In genomic region chr18:49813321-49814146, GRCh38 we compare ENCODE assay signal across 8 cellular contexts. TPM values are rescaled to one million over a fixed set of nuclear protein-coding genes. Genes with fewer than 3 reads are reported as not detected.
A peak's percentile ranks its signal among the peaks of the same experiment; 100 is the strongest.
DNase-seq lines count a peak whose midpoint lies in the region; ATAC-seq and TF ChIP-seq lines count a peak whose summit lies in the region.

TSS of gene ACAA2 (minus strand) at chr18:49813533. CDS start at chr18:49813484, 49 bp downstream.

- TF ChIP-seq CTCF in fibroblast of lung (conservative IDR thresholded peaks at IDR 0.05 in 1 of 2, IDR thresholded peaks at IDR 0.05 in 1 of 2; ENCODE audit: low read depth in 1 of 2, low read length in 2 of 2) = no peak
- no peak for TF ChIP-seq CTCF in natural killer cell (IDR thresholded peaks at IDR 0.05)

- H3K4me3 Mint-ChIP-seq in natural killer cell = peak within 1 kb of the TSS; percentile 99

- peaks cover 82 to 83% of the 10 kb centered on the region in 2 donors for H3K4me1 Mint-ChIP-seq in natural killer cell

- H4K20me1 ChIP-seq in fibroblast of lung (ENCODE audit: control insufficient read depth, extremely low read depth, insufficient read depth, low read length) = no peaks in the 10 kb centered on the region

- H3K79me2 ChIP-seq in fibroblast of lung (ENCODE audit: control insufficient read depth, insufficient read depth, low read length) = no peaks in the 10 kb centered on the region

- H3K4me2 ChIP-seq in fibroblast of lung (ENCODE audit: extremely low read depth, insufficient read depth, low read length) = peak within 1 kb of the TSS; percentile 86

- peak within 1 kb of the TSS; percentile 91 for H2AFZ ChIP-seq in fibroblast of lung (ENCODE audit: low read length)

- peak within 1 kb of the TSS; percentile 88 for H3K9ac ChIP-seq in fibroblast of lung (ENCODE audit: insufficient read depth, low read length)

- peak within 1 kb of the TSS; percentile 77 to 99 for H3K27ac Mint-ChIP-seq in natural killer cell

- H3K27me3 Mint-ChIP-seq in natural killer cell (ENCODE audit: low read depth in 2 of 2) = no peaks in the 10 kb centered on the region

- H3K36me3 Mint-ChIP-seq in natural killer cell = peaks cover 18% of the 10 kb centered on the region

- H3K9me3 Mint-ChIP-seq in natural killer cell = peaks cover 0 to 2% of the 10 kb centered on the region in 2 donors

- no peaks in the 10 kb centered on the region for H3K27me3 ChIP-seq in fibroblast of lung (ENCODE audit: control insufficient read depth, insufficient read depth, low read length)

- H3K36me3 ChIP-seq in fibroblast of lung (ENCODE audit: control insufficient read depth, insufficient read depth, low read length) = no peaks in the 10 kb centered on the region

- intact Hi-C loops in natural killer cell (cut with micrococcal nuclease) = loop anchor here (2.0 to 10.0 kb wide), 5 partner anchors 29 to 979 kb away; partner anchors contain the start of genes C18orf32 and MBD1

- peak within 1 kb of the TSS; percentile 77 to 98 (median 92) for H3K4me3 ChIP-seq in fibroblast of lung (replicated peaks in 1 of 4; ENCODE audit: control extremely low read depth in 1 of 4, insufficient read depth in 1 of 4, low read depth in 3 of 4, low read length in 4 of 4)

- H3K4me1 ChIP-seq in fibroblast of lung (ENCODE audit: control insufficient read depth, extremely low read depth, insufficient read depth, low read length) = peaks cover 2% of the 10 kb centered on the region

- DNase-seq in DMS79 treated with DMSO at 0.1 percent for 48 hours (lab: John Stamatoyannopoulos, UW) (peak; percentile 93), KG1 (lab: John Stamatoyannopoulos, UW) (peak; percentile 48), RPMI8226 (peak; percentile 95), fibroblast of lung (ENCODE audit: low read depth in 2 of 2) (peak; percentile 81 to 93), natural killer cell (peak; percentile 83)
- peak; percentile 60 to 74 for DNase-seq in activated T-helper 1 cell treated with anti-CD3 and anti-CD28 coated beads, Interleukin-2, amount 50 U/mL, for 16 hours (ENCODE audit: low read depth in 1 of 2, low spot score in 1 of 2)
- peak; percentile 91 for DNase-seq in stimulated activated naive CD8-positive, alpha-beta T cell treated with anti-CD3 and anti-CD28 coated beads, Interleukin-15, Interleukin-2, amounts not matched to agents 100 U/mL and 50 U/mL, for 24 hours

- no peaks in the 10 kb centered on the region for H3K9me3 ChIP-seq in fibroblast of lung (ENCODE audit: control insufficient read depth, insufficient read depth, low read depth, low read length)

- peak; percentile 85 for ATAC-seq in GM21737 (IDR thresholded peaks at IDR 0.05; ENCODE audit: unreplicated experiment)
- peak; percentile 77 to 90 (median 83) for ATAC-seq in natural killer cell
- peak; percentile 92 for ATAC-seq in stimulated activated naive CD8-positive, alpha-beta T cell treated with anti-CD3 and anti-CD28 coated beads, Interleukin-15, Interleukin-2, amounts not matched to agents 100 U/mL and 50 U/mL, for 24 hours

- H3K27ac ChIP-seq in fibroblast of lung (ENCODE audit: insufficient read depth, low read length) = peak within 1 kb of the TSS; percentile 91

RNA-seq across cellular contexts. Expression of gene ACAA2, which starts in this region (rescaled TPM):
- total RNA-seq in fibroblast of lung (38.5 and 51.6 TPM in 2 replicates), natural killer cell (10 to 100 TPM; 47.0 to 71.7 (median 59.2) TPM)
- polyA plus RNA-seq in fibroblast of lung = 21.2 and 27.1 TPM in 2 replicates
- polyA plus RNA-seq in fibroblast of lung (2012) = 28.0 and 30.2 TPM in 2 replicates
- 0.31 and 8.7 TPM in 2 replicates for polyA minus RNA-seq in fibroblast of lung (ENCODE audit: low replicate concordance)

Comparison
In these comparisons a context has a peak if more than half of its experiments do, and no peak if none do; other contexts are left out.
1. Peak in every context shown above with its lines: DNase-seq, ATAC-seq, H3K4me3 ChIP-seq and H3K27ac ChIP-seq.